Comparison of ENCODE assay signal across 27 cellular contexts in the genomic region with DNA sequence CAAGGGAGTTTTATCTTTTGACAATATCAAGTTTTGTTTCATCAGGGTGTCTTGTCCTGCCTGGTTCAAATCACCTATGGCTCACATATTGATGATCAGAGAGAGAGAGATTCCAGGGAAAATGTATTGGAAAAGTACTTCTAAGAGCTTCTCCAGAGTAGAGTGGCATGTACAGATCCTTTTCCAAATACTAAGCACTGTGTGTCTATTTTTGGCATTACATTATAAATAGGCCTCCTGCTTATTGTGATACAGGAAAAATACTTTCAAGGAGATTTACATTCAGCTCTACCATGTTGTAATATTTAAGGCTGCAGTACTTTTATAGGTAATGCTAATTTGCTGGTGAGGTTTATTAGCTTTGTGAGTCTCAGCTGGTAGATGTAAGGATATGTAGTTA.
"Had no signal": no experiment of that assay in that cellular context is flagged by ENCODE, and none has a peak within 500 bp of the region (broad histone marks: within the 10 kb centered on the region; RNA-seq: fewer than 3 reads in every experiment).

No MANE protein-coding gene starts in this region.

- H3K27ac ChIP-seq: adrenal gland, Peyer's patch, RWPE1 had no signal

- ATAC-seq: activated CD8-positive, alpha-beta T cell treated with anti-CD3 and anti-CD28 coated beads, Interleukin-2, amount 10 ng/mL, durations not matched to agents 7 days and 5 days; T-helper 17 cell; WTC11 had no signal

- H3K4me3 ChIP-seq: adrenal gland, Peyer's patch had no signal

- H3K27me3 ChIP-seq: adrenal gland, Peyer's patch had no signal

- H3K9me3 ChIP-seq: adrenal gland, Peyer's patch had no signal

- H3K36me3 ChIP-seq: adrenal gland, Peyer's patch had no signal

- H3K4me1 ChIP-seq: adrenal gland had no signal

- DNase-seq: activated CD4-positive, alpha-beta T cell treated with anti-CD3 and anti-CD28 coated beads for 48 hours; activated CD4-positive, alpha-beta T cell treated with anti-CD3 and anti-CD28 coated beads, Interleukin-2, amount 50 U/mL, for 4 hours; activated CD4-positive, CD25-positive, alpha-beta regulatory T cell treated with anti-CD3 and anti-CD28 coated beads, Interleukin-2, amount 50 U/mL, for 72 hours; activated CD8-positive, alpha-beta memory T cell treated with anti-CD3 and anti-CD28 coated beads, Interleukin-2, amount 50 U/mL, for 48 hours; activated CD8-positive, alpha-beta T cell treated with anti-CD3 and anti-CD28 coated beads, Interleukin-2, amount 10 ng/mL, durations not matched to agents 7 days and 5 days; activated naive CD4-positive, alpha-beta T cell treated with anti-CD3 and anti-CD28 coated beads, Interleukin-2, amount 50 U/mL, for 16 hours; activated naive CD8-positive, alpha-beta T cell treated with anti-CD3 and anti-CD28 coated beads, Interleukin-2, amount 10 ng/mL, durations not matched to agents 7 days and 5 days; activated T-cell treated with anti-CD3 and anti-CD28 coated beads, Interleukin-2, amount 50 U/mL, for 1 hour; adrenal gland; anterior cingulate cortex; MM.1S; NCI-H1105; NCI-H1436; NCI-H1694 treated with DMSO at 0.1 percent for 48 hours; NCI-H2081; NCI-H2171; NCI-H2227 treated with DMSO at 0.1 percent for 48 hours; NCI-H446 treated with DMSO at 0.1 percent for 48 hours; NCI-H526; NCI-H774; NK-92 treated with Interleukin-12 subunit alpha and Interleukin-12 subunit beta, amount 100 ng/mL, for 24 hours; Peyer's patch; SHP77 treated with DMSO at 0.1 percent for 48 hours; T-helper 17 cell; T-helper 9 cell had no signal
